ENCODE assay signal across 31 cellular contexts in the genomic region with DNA sequence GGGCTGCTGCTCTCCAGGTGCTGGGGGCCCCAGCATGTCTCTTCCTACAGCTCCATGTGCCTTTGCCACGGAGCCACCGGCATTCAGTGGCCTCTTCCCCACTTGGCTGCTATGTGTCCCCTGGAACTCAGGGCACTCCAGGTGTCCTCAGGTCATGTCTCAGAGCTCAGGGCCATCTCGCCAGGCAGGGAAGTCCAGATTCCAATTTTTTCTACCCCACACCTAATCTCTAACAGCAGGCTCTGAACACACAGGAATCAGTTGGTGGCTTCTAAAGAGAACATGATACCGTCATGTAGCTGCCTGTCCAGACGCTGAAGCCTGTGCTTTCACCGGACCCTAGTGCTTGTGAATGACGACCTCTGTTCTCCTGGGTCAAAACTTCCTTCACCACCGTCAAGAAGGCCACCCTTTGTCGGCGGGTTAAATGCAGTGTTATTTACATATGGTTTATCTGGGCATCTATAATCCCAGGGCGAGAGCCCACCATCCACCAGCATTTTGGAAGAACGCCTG.
"Had no signal": no experiment of that assay in that cellular context is flagged by ENCODE, and none has a peak within 500 bp of the region (broad histone marks: within the 10 kb centered on the region; RNA-seq: fewer than 3 reads in every experiment).

No MANE protein-coding gene starts in this region.

- ATAC-seq: activated CD8-positive, alpha-beta memory T cell treated with anti-CD3 and anti-CD28 coated beads, Interleukin-2, amount 10 ng/mL, durations not matched to agents 7 days and 5 days; activated naive CD8-positive, alpha-beta T cell treated with anti-CD3 and anti-CD28 coated beads, Interleukin-2, amount 50 U/mL, for 24 hours had no signal

- H3K9ac ChIP-seq: KMS-11 had no signal

- H2AFZ ChIP-seq: PC-9 had no signal

- H3K27me3 Mint-ChIP-seq: activated naive CD8-positive, alpha-beta T cell had no signal

- DNase-seq: activated CD4-positive, alpha-beta memory T cell treated with anti-CD3 and anti-CD28 coated beads, Interleukin-2, amount 10 ng/mL, durations not matched to agents 7 days and 5 days; activated CD4-positive, alpha-beta T cell treated with anti-CD3 and anti-CD28 coated beads, Interleukin-2, amount 50 U/mL, for 1 hour; activated CD8-positive, alpha-beta memory T cell treated with anti-CD3 and anti-CD28 coated beads for 24 hours; activated CD8-positive, alpha-beta memory T cell treated with anti-CD3 and anti-CD28 coated beads, Interleukin-2, amount 10 ng/mL, durations not matched to agents 7 days and 5 days; activated CD8-positive, alpha-beta memory T cell treated with anti-CD3 and anti-CD28 coated beads, Interleukin-2, amount 50 U/mL, for 48 hours; activated effector memory CD4-positive, alpha-beta T cell treated with Interleukin-2 at 50 U/mL for 16 hours; activated naive CD4-positive, alpha-beta T cell treated with anti-CD3 and anti-CD28 coated beads, Interleukin-2, amount 10 ng/mL, durations not matched to agents 7 days and 5 days; activated naive CD8-positive, alpha-beta T cell treated with anti-CD3 and anti-CD28 coated beads, Interleukin-2, amount 50 U/mL, for 24 hours; activated T-cell treated with anti-CD3 and anti-CD28 coated beads, Interleukin-2, amount 50 U/mL, for 48 hours; anterior cingulate cortex; caudate nucleus; cerebellar nuclear complex; NCI-H1105; NCI-H1417 treated with DMSO at 0.1 percent for 48 hours; NCI-H187 treated with DMSO at 0.1 percent for 48 hours; NCI-H2081; NCI-H2171 treated with DMSO at 0.1 percent for 48 hours; NCI-H2227 treated with DMSO at 0.1 percent for 48 hours; NCI-H446; NCI-H510A treated with DMSO at 0.1 percent for 48 hours; NCI-H526 treated with DMSO at 0.1 percent for 48 hours; NCI-H82; PC-9; Right ventricle myocardium superior; SW 1271; T-helper 1 cell; T-helper 2 cell; T1000 had no signal

- H3K4me3 Mint-ChIP-seq: activated CD4-positive, alpha-beta memory T cell treated with anti-CD3 and anti-CD28 coated beads, Interleukin-2, amount 10 ng/mL, durations not matched to agents 7 days and 5 days; activated CD8-positive, alpha-beta memory T cell treated with anti-CD3 and anti-CD28 coated beads, Interleukin-2, amount 10 ng/mL, durations not matched to agents 7 days and 5 days; activated naive CD4-positive, alpha-beta T cell treated with anti-CD3 and anti-CD28 coated beads, Interleukin-2, amount 10 ng/mL, durations not matched to agents 7 days and 5 days; activated naive CD8-positive, alpha-beta T cell; activated naive CD8-positive, alpha-beta T cell treated with anti-CD3 and anti-CD28 coated beads, Interleukin-2, amount 50 U/mL, for 24 hours; brain had no signal

- H3K27ac ChIP-seq: KMS-11, PC-9 had no signal

- H3K27ac Mint-ChIP-seq: activated CD4-positive, alpha-beta memory T cell treated with anti-CD3 and anti-CD28 coated beads, Interleukin-2, amount 10 ng/mL, durations not matched to agents 7 days and 5 days; activated CD8-positive, alpha-beta memory T cell treated with anti-CD3 and anti-CD28 coated beads, Interleukin-2, amount 10 ng/mL, durations not matched to agents 7 days and 5 days; activated naive CD4-positive, alpha-beta T cell treated with anti-CD3 and anti-CD28 coated beads, Interleukin-2, amount 10 ng/mL, durations not matched to agents 7 days and 5 days; activated naive CD8-positive, alpha-beta T cell; activated naive CD8-positive, alpha-beta T cell treated with anti-CD3 and anti-CD28 coated beads, Interleukin-2, amount 50 U/mL, for 24 hours had no signal

- H3K36me3 Mint-ChIP-seq: activated naive CD8-positive, alpha-beta T cell; brain had no signal

- H3K4me2 ChIP-seq: KMS-11, PC-9 had no signal

- H3K9me3 Mint-ChIP-seq: activated CD4-positive, alpha-beta memory T cell treated with anti-CD3 and anti-CD28 coated beads, Interleukin-2, amount 10 ng/mL, durations not matched to agents 7 days and 5 days; activated naive CD4-positive, alpha-beta T cell treated with anti-CD3 and anti-CD28 coated beads, Interleukin-2, amount 10 ng/mL, durations not matched to agents 7 days and 5 days; activated naive CD8-positive, alpha-beta T cell treated with anti-CD3 and anti-CD28 coated beads, Interleukin-2, amount 50 U/mL, for 24 hours had no signal

- H3K4me3 ChIP-seq: PC-9 had no signal
